21 cellular contexts compared by ENCODE assay signal in the genomic region with DNA sequence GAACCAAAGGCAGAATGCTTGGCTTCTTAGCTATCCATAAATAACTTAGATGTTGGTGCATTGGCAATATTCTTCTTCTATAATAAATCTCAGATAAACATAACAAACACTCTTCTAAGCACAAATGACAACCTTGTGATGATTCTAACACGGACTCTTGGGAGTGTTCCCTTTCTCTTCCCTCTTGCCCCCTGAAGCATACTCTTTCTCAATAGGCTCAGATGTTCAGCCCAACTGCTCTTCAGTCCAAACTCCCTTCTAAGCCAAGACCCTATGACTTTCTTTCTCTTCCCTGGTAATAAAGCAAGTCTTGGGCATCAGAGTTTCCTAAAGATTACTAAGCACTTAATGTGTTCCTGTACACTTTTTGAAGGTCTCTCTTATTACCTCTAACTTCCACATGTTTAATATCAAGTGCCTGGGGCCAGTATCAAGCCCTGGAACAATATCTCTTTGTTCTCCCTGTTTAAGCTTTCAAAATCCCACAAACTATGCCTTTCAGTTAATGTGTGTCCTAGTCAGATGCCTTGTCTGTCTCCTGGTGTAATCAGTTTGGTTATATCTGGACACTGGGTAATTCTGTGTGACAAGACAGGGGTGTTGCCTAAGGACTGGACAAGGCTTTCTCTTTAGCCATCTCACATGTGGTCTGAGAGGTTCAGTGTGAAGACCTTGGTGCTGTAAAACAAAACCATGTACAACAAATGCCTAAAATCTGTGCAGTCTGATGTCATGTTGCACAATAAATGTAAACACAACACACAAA.
DNase-seq lines count a peak whose midpoint lies in the region; ATAC-seq and TF ChIP-seq lines count a peak whose summit lies in the region.
"Had no signal": no experiment of that assay in that cellular context is flagged by ENCODE, and none has a peak within 500 bp of the region (broad histone marks: within the 10 kb centered on the region; RNA-seq: fewer than 3 reads in every experiment).

No MANE protein-coding gene starts in this region.

- peaks cover 13% of the 10 kb centered on the region for H3K4me1 ChIP-seq in Karpas-422 (ENCODE audit: low read length)
- H3K4me1 ChIP-seq in mammary epithelial cell (ENCODE audit: insufficient read depth, low read length), result peaks cover 46% of the 10 kb centered on the region
- peaks cover 41 to 48% of the 10 kb centered on the region in 2 experiments for H3K4me1 ChIP-seq in neutrophil (ENCODE audit: control insufficient read depth in 1 of 2, insufficient read depth in 1 of 2, low read depth in 1 of 2, low read length in 1 of 2)
- H3K4me1 ChIP-seq in right cardiac atrium (ENCODE audit: control insufficient read depth, insufficient read depth, low read length), result no peaks in the 10 kb centered on the region

- H3K4me3 ChIP-seq in Karpas-422 (ENCODE audit: low read length) (no peak overlapping the region), mammary epithelial cell (replicated peaks in 1 of 3; ENCODE audit: insufficient read depth in 1 of 3, low read depth in 2 of 3, low read length in 3 of 3) (no peak overlapping the region), neutrophil (ENCODE audit: low read depth in 1 of 2, low read length in 1 of 2) (no peak overlapping the region), right cardiac atrium (ENCODE audit: low read length) (no peak overlapping the region)
- H3K4me3 ChIP-seq: coronary artery, GM23338, heart right ventricle, spleen, upper lobe of left lung had no signal

- in situ Hi-C loops in mammary epithelial cell (cut with MboI; ENCODE audit: low sequenced_read_pairs in 2 of 2), result no loop called here

- dilution Hi-C loops in mammary epithelial cell (cut with HindIII; ENCODE audit: low sequenced_read_pairs), result no loop called here

- CTCF ChIA-PET in mammary epithelial cell (lab: Charles Lee; ENCODE audit: low non-redundant PET), result no interaction called here

- ATAC-seq in HG03196 (IDR thresholded peaks at IDR 0.05; ENCODE audit: unreplicated experiment) (no peak), right cardiac atrium (no peak)
- ATAC-seq: GM23338, heart right ventricle had no signal

- no peaks in the 10 kb centered on the region for H3K36me3 ChIP-seq in Karpas-422 (ENCODE audit: insufficient read depth, low read length)
- H3K36me3 ChIP-seq in mammary epithelial cell (ENCODE audit: insufficient read depth, low read length), result no peaks in the 10 kb centered on the region
- no peaks in the 10 kb centered on the region for H3K36me3 ChIP-seq in neutrophil
- H3K36me3 ChIP-seq: heart right ventricle, spleen, upper lobe of left lung had no signal

- 0% methylated on average over 1 of the region's 1 CpG for WGBS in mammary epithelial cell (ENCODE audit: low coverage, missing lambda C conversion rate)
- 68% methylated on average over 1 of the region's 1 CpG for WGBS in right cardiac atrium

- H3K9me3 ChIP-seq in Karpas-422 (ENCODE audit: low read length) (no peaks in the 10 kb centered on the region), mammary epithelial cell (replicated peaks; ENCODE audit: insufficient read depth, low read length) (peaks cover 5% of the 10 kb centered on the region), neutrophil (no peaks in the 10 kb centered on the region), right cardiac atrium (ENCODE audit: control insufficient read depth, low read length) (no peaks in the 10 kb centered on the region)
- H3K9me3 ChIP-seq: upper lobe of left lung had no signal

- H3K9me2 ChIP-seq in Karpas-422 (replicated peaks; ENCODE audit: insufficient read depth, low read length), result no peaks in the 10 kb centered on the region

- TF ChIP-seq CTCF in AG09319 (IDR thresholded peaks at IDR 0.05; ENCODE audit: low read depth, low read length) (no peak), mammary epithelial cell (conservative IDR thresholded peaks at IDR 0.05 in 1 of 2, IDR thresholded peaks at IDR 0.05 in 1 of 2; ENCODE audit: extremely low read depth in 1 of 2, insufficient read depth in 1 of 2, low read depth in 1 of 2, low read length in 2 of 2) (no peak), neutrophil (IDR thresholded peaks at IDR 0.05) (no peak)

- H3K4me2 ChIP-seq in Karpas-422 (ENCODE audit: low read depth, low read length, poor library complexity, severe bottlenecking) (peak overlapping the region; percentile 57), mammary epithelial cell (ENCODE audit: insufficient read depth, low read depth, low read length) (peak overlapping the region; percentile 33)
- H3K4me2 ChIP-seq: GM23338, KMS-11 had no signal

- intact Hi-C loops in mammary epithelial cell (cut with micrococcal nuclease), result loop anchor here (10.0 kb wide), 2 partner anchors 225 to 265 kb away; no protein-coding TSS in a partner anchor
- intact Hi-C loops in right cardiac atrium (cut with DNase I), result no loop called here

- H3K9ac ChIP-seq in Karpas-422 (ENCODE audit: low read length), result no peak overlapping the region
- no peak overlapping the region for H3K9ac ChIP-seq in mammary epithelial cell (ENCODE audit: insufficient read depth, low read length)
- H3K9ac ChIP-seq: KMS-11 had no signal

- H3K79me2 ChIP-seq in Karpas-422 (ENCODE audit: low read length) (no peaks in the 10 kb centered on the region), mammary epithelial cell (ENCODE audit: insufficient read depth, low read length) (no peaks in the 10 kb centered on the region)

- BruUV-seq in mammary epithelial cell (replicated peaks; lab: Mats Ljungman, UMichigan), result no TSS peak

- H2AFZ ChIP-seq in Karpas-422 (ENCODE audit: low read length) (peak overlapping the region; percentile 52; the same call in 1 of the 2 replicates), mammary epithelial cell (ENCODE audit: low read depth, low read length) (peak overlapping the region; percentile 70)

- H3K27me3 ChIP-seq in Karpas-422 (ENCODE audit: low read length) (0 out of 2 replicates have a peak, but pooled peaks cover 4% of the 10 kb centered on the region), mammary epithelial cell (ENCODE audit: insufficient read depth, low read length) (no peaks in the 10 kb centered on the region), neutrophil (no peaks in the 10 kb centered on the region), right cardiac atrium (ENCODE audit: control insufficient read depth, insufficient read depth) (no peaks in the 10 kb centered on the region)
- H3K27me3 ChIP-seq: heart right ventricle, spleen, upper lobe of left lung had no signal

- DNase-seq in AG09319 (ENCODE audit: extremely low read depth, low read depth), result peak; percentile 52
- DNase-seq in Karpas-422, result no peak
- peak; percentile 86 for DNase-seq in mammary epithelial cell
- DNase-seq in NCI-H2171 (lab: John Stamatoyannopoulos, UW), result no peak
- DNase-seq in right cardiac atrium, result no peak
- no peak for DNase-seq in T-helper 1 cell
- DNase-seq: activated CD4-positive, CD25-positive, alpha-beta regulatory T cell treated with anti-CD3 and anti-CD28 coated beads, Interleukin-2, amount 50 U/mL, for 72 hours; activated naive CD4-positive, alpha-beta T cell; erythroblast; GDM1; heart right ventricle; occipital lobe; SHP77; spleen; stimulated activated naive CD4-positive, alpha-beta T cell; upper lobe of left lung had no signal

- H3K27ac ChIP-seq in Karpas-422 (ENCODE audit: low read length) (no peak overlapping the region), mammary epithelial cell (ENCODE audit: insufficient read depth, low read depth, low read length) (peak overlapping the region; percentile 66), neutrophil (peak overlapping the region; percentile 49), right cardiac atrium (ENCODE audit: low read length) (no peak overlapping the region)
- H3K27ac ChIP-seq: coronary artery, KMS-11, spleen, upper lobe of left lung had no signal

- H4K20me1 ChIP-seq in Karpas-422 (ENCODE audit: insufficient read depth, low read depth, low read length) (no peaks in the 10 kb centered on the region), mammary epithelial cell (ENCODE audit: insufficient read depth, low read length) (no peaks in the 10 kb centered on the region)

Comparison
In these comparisons a context has a peak if more than half of its experiments do, and no peak if none do; other contexts are left out.
1. DNase-seq: peak in AG09319 (single experiment) and mammary epithelial cell (single experiment); none in Karpas-422 (single experiment), NCI-H2171 (single experiment), right cardiac atrium (0 of 3) and T-helper 1 cell (0 of 5).
2. H3K27ac ChIP-seq: peak in mammary epithelial cell (single experiment) and neutrophil (single experiment); none in Karpas-422 (single experiment) and right cardiac atrium (single experiment).